In genomic region chr9:70392189-70392588, GRCh38 we compare ENCODE assay signal across 8 cellular contexts. TPM values are rescaled to one million over a fixed set of nuclear protein-coding genes. Genes with fewer than 3 reads are reported as not detected.
A peak's percentile ranks its signal among the peaks of the same experiment; 100 is the strongest.
DNase-seq lines count a peak whose midpoint lies in the region; ATAC-seq and TF ChIP-seq lines count a peak whose summit lies in the region.

No MANE protein-coding gene starts in this region.

- peaks cover 9% of the 10 kb centered on the region for H3K27me3 Mint-ChIP-seq in progenitor cell of endocrine pancreas

- DNase-seq in DMS153 treated with DMSO at 0.1 percent for 48 hours (lab: John Stamatoyannopoulos, UW; ENCODE audit: unreplicated experiment): peak; percentile 30
- no peak for DNase-seq in DMS153 (lab: John Stamatoyannopoulos, UW)
- DNase-seq in NCI-H1092 treated with DMSO at 0.1 percent for 48 hours (lab: John Stamatoyannopoulos, UW): peak; percentile 36
- DNase-seq in dermis blood vessel endothelial cell: peak; percentile 36
- no peak for DNase-seq in progenitor cell of endocrine pancreas (ENCODE audit: low spot score, unreplicated experiment)
- DNase-seq in posterior cingulate gyrus: no peak
- no peak for DNase-seq in T-helper 9 cell

- no peaks in the 10 kb centered on the region for H3K4me1 Mint-ChIP-seq in progenitor cell of endocrine pancreas (ENCODE audit: low read depth)

- peak; percentile 12 for TF ChIP-seq CTCF in progenitor cell of endocrine pancreas (IDR thresholded peaks at IDR 0.05; ENCODE audit: unreplicated experiment)

- H3K36me3 Mint-ChIP-seq in progenitor cell of endocrine pancreas (ENCODE audit: insufficient read depth): no peaks in the 10 kb centered on the region

- no peak overlapping the region for H3K27ac Mint-ChIP-seq in progenitor cell of endocrine pancreas

- H3K4me3 Mint-ChIP-seq in progenitor cell of endocrine pancreas (ENCODE audit: low read depth): no peak overlapping the region

- no peaks in the 10 kb centered on the region for H3K9me3 Mint-ChIP-seq in progenitor cell of endocrine pancreas (ENCODE audit: low read depth)

- intact Hi-C loops in posterior cingulate gyrus (cut with DNase I): loop anchor here (2.0 to 10.0 kb wide), 2 partner anchors 21 to 137 kb away; partner anchors contain the start of gene SMC5

- no peak for ATAC-seq in HG03442 (IDR thresholded peaks at IDR 0.05; ENCODE audit: unreplicated experiment)

RNA-seq across cellular contexts. Expression of gene KLF9, which starts 22.3 kb away (rescaled TPM):
- total RNA-seq in dermis blood vessel endothelial cell (31.0 and 38.8 TPM in 2 replicates), progenitor cell of endocrine pancreas (0.47 and 0.57 TPM in 2 replicates)

Comparison
In these comparisons a context has a peak if more than half of its experiments do, and no peak if none do; other contexts are left out.
1. DNase-seq: peak in DMS153 treated with DMSO at 0.1 percent for 48 hours (single experiment), NCI-H1092 treated with DMSO at 0.1 percent for 48 hours (single experiment) and dermis blood vessel endothelial cell (single experiment); none in DMS153 (single experiment), progenitor cell of endocrine pancreas (single experiment), posterior cingulate gyrus (0 of 10) and T-helper 9 cell (single experiment).
2. RNA of gene KLF9, which starts 22.3 kb away (total RNA-seq): 31.0 to 38.8 TPM in dermis blood vessel endothelial cell; 0.47 to 0.57 TPM in progenitor cell of endocrine pancreas; every median in the first group is over 10 times any median in the second.